9 cellular contexts compared by ENCODE assay signal in genomic region chr11:96307748-96308133, GRCh38. TPM values are rescaled to one million over a fixed set of nuclear protein-coding genes. Genes with fewer than 3 reads are reported as not detected.
DNase-seq lines count a peak whose midpoint lies in the region; ATAC-seq, FAIRE-seq and TF ChIP-seq lines count a peak whose summit lies in the region.
"Had no signal": no experiment of that assay in that cellular context is flagged by ENCODE, and none has a peak within 500 bp of the region (broad histone marks: within the 10 kb centered on the region; RNA-seq: fewer than 3 reads in every experiment).

No MANE protein-coding gene starts in this region.

- peaks cover 48% of the 10 kb centered on the region for H3K4me1 Mint-ChIP-seq in activated CD4-positive, alpha-beta T cell treated with anti-CD3 and anti-CD28 coated beads, Interleukin-2, amount 10 ng/mL, durations not matched to agents 7 days and 5 days
- peaks cover 65% of the 10 kb centered on the region for H3K4me1 Mint-ChIP-seq in astrocyte (ENCODE audit: low read depth, unreplicated experiment)

- peak overlapping the region; percentile 36 for H3K27ac Mint-ChIP-seq in activated CD4-positive, alpha-beta T cell treated with anti-CD3 and anti-CD28 coated beads, Interleukin-2, amount 10 ng/mL, durations not matched to agents 7 days and 5 days
- peak overlapping the region; percentile 99 for H3K27ac Mint-ChIP-seq in astrocyte (ENCODE audit: unreplicated experiment)

- peaks cover 68% of the 10 kb centered on the region for H3K79me2 ChIP-seq in astrocyte (ENCODE audit: insufficient read depth, low read length)

- in situ Hi-C loops in transverse colon (cut with MboI; ENCODE audit: low pct_ligation_motif_present in 1 of 4, low pct_unique_long_range_greater_than_20kb in 1 of 4, low sequenced_read_pairs in 3 of 4), result no loop called here

- H3K4me3 Mint-ChIP-seq in activated CD4-positive, alpha-beta T cell treated with anti-CD3 and anti-CD28 coated beads, Interleukin-2, amount 10 ng/mL, durations not matched to agents 7 days and 5 days, result no peak overlapping the region
- peak overlapping the region; percentile 63 for H3K4me3 Mint-ChIP-seq in astrocyte (ENCODE audit: unreplicated experiment)

- DNase-seq in activated CD4-positive, alpha-beta T cell treated with anti-CD3 and anti-CD28 coated beads, Interleukin-2, amount 10 ng/mL, durations not matched to agents 7 days and 5 days, result no peak
- no peak for DNase-seq in activated CD4-positive, alpha-beta T cell treated with anti-CD3 and anti-CD28 coated beads, Interleukin-2, amount 50 U/mL, for 4 hours
- DNase-seq in astrocyte (ENCODE audit: low read depth), result peak; percentile 90
- no peak for DNase-seq in left lung
- no peak for DNase-seq in transverse colon
- DNase-seq in NCI-H128 (lab: John Stamatoyannopoulos, UW; ENCODE audit: unreplicated experiment), result no peak
- no peak for DNase-seq in NCI-H1694 (lab: John Stamatoyannopoulos, UW)
- DNase-seq: DND-41 had no signal

- H3K27me3 Mint-ChIP-seq in activated CD4-positive, alpha-beta T cell treated with anti-CD3 and anti-CD28 coated beads, Interleukin-2, amount 10 ng/mL, durations not matched to agents 7 days and 5 days, result no peaks in the 10 kb centered on the region
- H3K27me3 Mint-ChIP-seq in astrocyte (ENCODE audit: low read depth, unreplicated experiment), result no peaks in the 10 kb centered on the region

- no peaks in the 10 kb centered on the region for H3K9me3 Mint-ChIP-seq in activated CD4-positive, alpha-beta T cell treated with anti-CD3 and anti-CD28 coated beads, Interleukin-2, amount 10 ng/mL, durations not matched to agents 7 days and 5 days
- no peaks in the 10 kb centered on the region for H3K9me3 Mint-ChIP-seq in astrocyte (ENCODE audit: unreplicated experiment)

- peaks cover 24% of the 10 kb centered on the region for H3K36me3 Mint-ChIP-seq in activated CD4-positive, alpha-beta T cell treated with anti-CD3 and anti-CD28 coated beads, Interleukin-2, amount 10 ng/mL, durations not matched to agents 7 days and 5 days (ENCODE audit: low read depth)
- no peaks in the 10 kb centered on the region for H3K36me3 Mint-ChIP-seq in astrocyte (ENCODE audit: low read depth, unreplicated experiment)

- no peaks in the 10 kb centered on the region for H3K9me3 ChIP-seq in astrocyte (ENCODE audit: insufficient read depth, low read depth, low read length)
- no peaks in the 10 kb centered on the region for H3K9me3 ChIP-seq in left lung
- H3K9me3 ChIP-seq in transverse colon, result no peaks in the 10 kb centered on the region

- H3K27me3 ChIP-seq in astrocyte (ENCODE audit: insufficient read depth, low read length), result no peaks in the 10 kb centered on the region
- H3K27me3 ChIP-seq in left lung, result no peaks in the 10 kb centered on the region
- no peaks in the 10 kb centered on the region for H3K27me3 ChIP-seq in transverse colon

- CTCF ChIA-PET in activated CD4-positive, alpha-beta T cell treated with anti-CD3 and anti-CD28 coated beads, Interleukin-2, amount 10 ng/mL, durations not matched to agents 7 days and 5 days (lab: Charles Lee), result interaction anchor here (0.8 to 1.5 kb wide), 3 partner anchors 32 to 63 kb away, joined by 3 to 5 read pairs (median 3); partner anchors contain the start of gene MAML2

- peak overlapping the region; percentile 94 for H3K9ac ChIP-seq in astrocyte (ENCODE audit: low read length)

- TF ChIP-seq CTCF in astrocyte (IDR thresholded peaks at IDR 0.05; ENCODE audit: insufficient read depth, low read depth, low read length) (no peak), left lung (IDR thresholded peaks at IDR 0.05) (no peak), transverse colon (IDR thresholded peaks at IDR 0.05) (no peak)

- peak overlapping the region; percentile 85 for H3K4me2 ChIP-seq in astrocyte (ENCODE audit: low read length)

- H2AFZ ChIP-seq in astrocyte (ENCODE audit: low read depth, low read length), result no peak overlapping the region

- H3K36me3 ChIP-seq in astrocyte (ENCODE audit: insufficient read depth, low read length), result no peaks in the 10 kb centered on the region
- H3K36me3 ChIP-seq in left lung, result no peaks in the 10 kb centered on the region
- no peaks in the 10 kb centered on the region for H3K36me3 ChIP-seq in transverse colon

- H3K4me3 ChIP-seq in astrocyte (ENCODE audit: insufficient read depth, low read depth, low read length) (peak overlapping the region; percentile 53), left lung (no peak overlapping the region), transverse colon (peak overlapping the region in 3 of 4 donors; percentile 5 to 29 (median 19))

- POLR2A ChIA-PET in activated CD4-positive, alpha-beta T cell treated with anti-CD3 and anti-CD28 coated beads, Interleukin-2, amount 10 ng/mL, durations not matched to agents 7 days and 5 days (lab: Charles Lee), result no interaction called here

- no peaks in the 10 kb centered on the region for H4K20me1 ChIP-seq in astrocyte (ENCODE audit: insufficient read depth, low read length)

- TF ChIP-seq POLR2A in transverse colon (IDR thresholded peaks at IDR 0.05), result no peak

- peak; percentile 91 for FAIRE-seq in astrocyte (lab: Jason Lieb, UNC)

- intact Hi-C loops in left lung (cut with DNase I) (no loop called here), transverse colon (cut with DNase I; ENCODE audit: low total_unique reads) (no loop called here)

- peak; percentile 45 for ATAC-seq in left lung
- no peak for ATAC-seq in HG03095 (IDR thresholded peaks at IDR 0.05; ENCODE audit: unreplicated experiment)

- H3K27ac ChIP-seq in astrocyte (ENCODE audit: low read depth, low read length), result peak overlapping the region; percentile 100
- peak overlapping the region; percentile 87 to 90 for H3K27ac ChIP-seq in left lung
- peak overlapping the region; percentile 86 to 93 (median 90) for H3K27ac ChIP-seq in transverse colon

- peaks cover 74% of the 10 kb centered on the region for H3K4me1 ChIP-seq in astrocyte (ENCODE audit: insufficient read depth, low read length)
- H3K4me1 ChIP-seq in left lung, result peaks cover 34 to 80% of the 10 kb centered on the region in 2 donors
- peaks cover 37 to 95% (median 66%) of the 10 kb centered on the region in 4 donors for H3K4me1 ChIP-seq in transverse colon

- TF ChIP-seq EP300 in transverse colon (IDR thresholded peaks at IDR 0.05; ENCODE audit: low read depth), result no peak

- WGBS in transverse colon (ENCODE audit: low coverage in 1 of 2), 2 donors, result 20 to 37% methylated on average over 1 to 3 of the region's 3 CpGs

RNA-seq across cellular contexts. Expression of gene MAML2, which starts 35.3 kb away (rescaled TPM):
- total RNA-seq in activated CD4-positive, alpha-beta T cell treated with anti-CD3 and anti-CD28 coated beads, Interleukin-2, amount 10 ng/mL, durations not matched to agents 7 days and 5 days, result 10 to 100 TPM; 23.4 to 27.2 TPM
- 27.1 and 27.4 TPM in 2 replicates for total RNA-seq in astrocyte
- 10 to 100 TPM; 18.7 to 24.7 TPM for total RNA-seq in left lung
- total RNA-seq in transverse colon, result 10 to 100 TPM; 15.9 to 31.9 (median 24.9) TPM

Comparison
In these comparisons a context has a peak if more than half of its experiments do, and no peak if none do; other contexts are left out.
1. H3K4me3 ChIP-seq: peak in astrocyte (single experiment) and transverse colon (3 of 4); none in left lung (0 of 2).
2. Peak in every context shown above with its lines, with median percentiles within 50 percentile points of each other: H3K27ac ChIP-seq.